8 cellular contexts compared by ENCODE assay signal in genomic region chr11:66069715-66070603, GRCh38. TPM values are rescaled to one million over a fixed set of nuclear protein-coding genes. Genes with fewer than 3 reads are reported as not detected.
A peak's percentile ranks its signal among the peaks of the same experiment; 100 is the strongest.
DNase-seq lines count a peak whose midpoint lies in the region; TF ChIP-seq lines count a peak whose summit lies in the region.

Gene PACS1 (plus strand): TSS chr11:66070272. CDS start chr11:66070487, 215 bp downstream.

- H3K4me3 ChIP-seq in adipocyte (ENCODE audit: low read length) (peak within 1 kb of the TSS; percentile 85), cardiac muscle cell (peak within 1 kb of the TSS; percentile 87), parathyroid adenoma (ENCODE audit: low read depth, low read length) (peak within 1 kb of the TSS; percentile 51)

- peaks cover 29% of the 10 kb centered on the region for H3K4me1 ChIP-seq in adipocyte (ENCODE audit: control insufficient read depth, insufficient read depth, low read length)
- H3K4me1 ChIP-seq in cardiac muscle cell (ENCODE audit: low read depth) = peaks cover 24% of the 10 kb centered on the region
- peaks cover 6% of the 10 kb centered on the region for H3K4me1 ChIP-seq in parathyroid adenoma

- peak within 1 kb of the TSS; percentile 96 for H3K4me3 Mint-ChIP-seq in type B pancreatic cell

- H3K36me3 Mint-ChIP-seq in type B pancreatic cell = peaks cover 34% of the 10 kb centered on the region

- peaks cover 54% of the 10 kb centered on the region for H3K36me3 ChIP-seq in adipocyte (ENCODE audit: control insufficient read depth, insufficient read depth, low read length, severe bottlenecking)
- peaks cover 28% of the 10 kb centered on the region for H3K36me3 ChIP-seq in cardiac muscle cell
- H3K36me3 ChIP-seq in parathyroid adenoma (ENCODE audit: control insufficient read depth, insufficient read depth, low read length) = no peaks in the 10 kb centered on the region

- H3K27ac Mint-ChIP-seq in type B pancreatic cell = peak within 1 kb of the TSS; percentile 97

- H3K9me3 ChIP-seq in adipocyte (ENCODE audit: control insufficient read depth, low read length) = no peaks in the 10 kb centered on the region
- no peaks in the 10 kb centered on the region for H3K9me3 ChIP-seq in cardiac muscle cell (ENCODE audit: low read depth)
- H3K9me3 ChIP-seq in parathyroid adenoma (ENCODE audit: control insufficient read depth, low read length) = no peaks in the 10 kb centered on the region

- H3K27me3 ChIP-seq in adipocyte (replicated peaks; ENCODE audit: control insufficient read depth, insufficient read depth, low read length) (no peaks in the 10 kb centered on the region), cardiac muscle cell (no peaks in the 10 kb centered on the region), parathyroid adenoma (ENCODE audit: control insufficient read depth, insufficient read depth, low read length) (no peaks in the 10 kb centered on the region)

- peaks cover 36% of the 10 kb centered on the region for H3K4me1 Mint-ChIP-seq in type B pancreatic cell (ENCODE audit: unreplicated experiment)

- no peaks in the 10 kb centered on the region for H3K79me2 ChIP-seq in parathyroid adenoma

- DNase-seq in Ammon's horn (ENCODE audit: low spot score) (peak; percentile 80), HT-29 (ENCODE audit: low spot score) (peak; percentile 57), T-helper 1 cell (peak; percentile 58 to 80 (median 69)), adipocyte (ENCODE audit: low read depth) (peak; percentile 94), cardiac muscle cell (ENCODE audit: low read depth in 1 of 2, low spot score in 1 of 2) (peak; percentile 80 to 95), type B pancreatic cell (ENCODE audit: extremely low spot score, unreplicated experiment) (no peak)

- peak; percentile 58 for TF ChIP-seq POLR2A in GM19193 (IDR thresholded peaks at IDR 0.05; ENCODE audit: extremely low read depth, insufficient read depth, insufficient read length)

- no peaks in the 10 kb centered on the region for H3K27me3 Mint-ChIP-seq in type B pancreatic cell

- H3K27ac ChIP-seq in cardiac muscle cell (peak within 1 kb of the TSS; percentile 94), parathyroid adenoma (peak within 1 kb of the TSS; percentile 75)

- peak within 1 kb of the TSS; percentile 74 for H2AFZ ChIP-seq in parathyroid adenoma

- peak within 1 kb of the TSS; percentile 62 for H3K4me2 ChIP-seq in parathyroid adenoma (ENCODE audit: low read length)

- H3K9ac ChIP-seq in adipocyte (ENCODE audit: low read length) (peak within 1 kb of the TSS; percentile 91), parathyroid adenoma (peak within 1 kb of the TSS; percentile 53)

- TF ChIP-seq CTCF in cardiac muscle cell (IDR thresholded peaks at IDR 0.05; ENCODE audit: low read depth, low read length) = no peak
- no peak for TF ChIP-seq CTCF in parathyroid adenoma (IDR thresholded peaks at IDR 0.05)
- TF ChIP-seq CTCF in type B pancreatic cell (conservative IDR thresholded peaks at IDR 0.05) = peak; percentile 24

- H3K9me3 Mint-ChIP-seq in type B pancreatic cell = no peaks in the 10 kb centered on the region

RNA-seq across cellular contexts. Expression of gene PACS1, which starts in this region (rescaled TPM):
- 13.8 and 23.1 TPM in 2 replicates for total RNA-seq in HT-29 (2014; rRNA removed; shearing (Covaris generic))
- 62.1 and 62.6 TPM in 2 replicates for total RNA-seq in cardiac muscle cell
- polyA plus RNA-seq in cardiac muscle cell = 61.6 and 97.8 TPM in 2 replicates
- 44.1 and 49.9 TPM in 2 replicates for total RNA-seq in type B pancreatic cell (ENCODE audit: low replicate concordance)
